ENCODE assay signal across 27 cellular contexts in genomic region chr16:48250520-48251278, GRCh38. TPM values are rescaled to one million over a fixed set of nuclear protein-coding genes. Genes with fewer than 3 reads are reported as not detected.
DNase-seq lines count a peak whose midpoint lies in the region; ATAC-seq, FAIRE-seq and TF ChIP-seq lines count a peak whose summit lies in the region.
"Had no signal": no experiment of that assay in that cellular context is flagged by ENCODE, and none has a peak within 500 bp of the region (broad histone marks: within the 10 kb centered on the region; RNA-seq: fewer than 3 reads in every experiment).

No MANE protein-coding gene starts in this region.

- POLR2A ChIA-PET in GM12878 (lab: Charles Lee), result no interaction called here
- POLR2A ChIA-PET in activated CD4-positive, alpha-beta memory T cell treated with anti-CD3 and anti-CD28 coated beads for 36 hours (lab: Charles Lee), result no interaction called here

- H3K27me3 Mint-ChIP-seq in activated CD4-positive, alpha-beta memory T cell treated with anti-CD3 and anti-CD28 coated beads for 36 hours, result no peaks in the 10 kb centered on the region
- H3K27me3 Mint-ChIP-seq: activated T-cell treated with anti-CD3 and anti-CD28 coated beads, Interleukin-2, amount 50 U/mL, for 24 hours; naive thymus-derived CD8-positive, alpha-beta T cell had no signal

- H3K79me2 ChIP-seq in GM12878 (ENCODE audit: control insufficient read depth, insufficient read depth, low read length), result peaks cover 39% of the 10 kb centered on the region

- no peaks in the 10 kb centered on the region for H3K27me3 ChIP-seq in GM12878 (replicated peaks in 1 of 2; ENCODE audit: control insufficient read depth in 2 of 2, insufficient read depth in 2 of 2, low read length in 1 of 2)
- H3K27me3 ChIP-seq: BLaER1 treated with 17β-estradiol and CSF1 and Interleukin-3, amounts not matched to agents 10 nM and 100 nM; left lung; tibial nerve had no signal

- peak; percentile 31 for FAIRE-seq in G401.6 (lab: Jason Lieb, UNC)
- peak; percentile 23 for FAIRE-seq in GM12878 (lab: Jason Lieb, UNC)
- FAIRE-seq: GM18507 had no signal

- intact Hi-C loops in GM12878 (cut with micrococcal nuclease; ENCODE audit: unreplicated experiment) (no loop called here), left colon (cut with DNase I, micrococcal nuclease) (no loop called here)
- intact Hi-C loops in activated CD4-positive, alpha-beta memory T cell treated with anti-CD3 and anti-CD28 coated beads for 36 hours (cut with micrococcal nuclease), result no loop called here

- H4K20me1 ChIP-seq in GM12878 (ENCODE audit: control insufficient read depth, insufficient read depth), result no peaks in the 10 kb centered on the region

- no peak for ATAC-seq in GM12878
- ATAC-seq in left colon, result peak; percentile 98
- ATAC-seq: left lung; naive thymus-derived CD8-positive, alpha-beta T cell had no signal

- DNase-seq in GM12878 (ENCODE audit: low read depth, low spot score) (no peak), left colon (no peak), midbrain (lab: John Stamatoyannopoulos, UW) (no peak)
- no peak for DNase-seq in stimulated activated naive CD4-positive, alpha-beta T cell (lab: John Stamatoyannopoulos, UW)
- no peak for DNase-seq in activated CD4-positive, alpha-beta memory T cell treated with anti-CD3 and anti-CD28 coated beads for 36 hours
- DNase-seq: ACHN; activated CD4-positive, alpha-beta T cell treated with anti-CD3 and anti-CD28 coated beads for 48 hours; activated naive CD4-positive, alpha-beta T cell; activated T-cell treated with anti-CD3 and anti-CD28 coated beads, Interleukin-2, amount 50 U/mL, for 24 hours; amygdala; cortex of kidney; DND-41; hippocampal formation; KG1; left lung; naive thymus-derived CD8-positive, alpha-beta T cell; NCI-H1436 treated with DMSO at 0.1 percent for 48 hours; stimulated activated CD4-positive, alpha-beta T cell treated with anti-CD3 and anti-CD28 coated beads, Interleukin-2, amount 100 ng/mL, for 24 hours had no signal

- peaks cover 18% of the 10 kb centered on the region for H3K36me3 Mint-ChIP-seq in activated CD4-positive, alpha-beta memory T cell treated with anti-CD3 and anti-CD28 coated beads for 36 hours

- SMC1A ChIA-PET in GM12878 (lab: Charles Lee; ENCODE audit: uncharacterized antibody, unreplicated experiment), result interaction anchor here (1.0 kb wide), 1 partner anchor 80 kb away, joined by 4 read pairs; no protein-coding TSS in a partner anchor

- TF ChIP-seq POLR2A in GM12878 (IDR thresholded peaks at IDR 0.05; ENCODE audit: low read depth, low read length), result no peak

- H3K27ac ChIP-seq in 22Rv1 (peak overlapping the region; percentile 68), GM12878 (ENCODE audit: control insufficient read depth, insufficient read depth) (no peak overlapping the region)
- H3K27ac ChIP-seq: BLaER1 treated with 17β-estradiol and CSF1 and Interleukin-3, amounts not matched to agents 10 nM and 100 nM; left lung; RWPE1; tibial nerve had no signal

- in situ Hi-C loops in GM12878 (cut with MboI), result no loop called here

- H3K9ac ChIP-seq in GM12878 (ENCODE audit: control insufficient read depth, insufficient read depth, low read length), result no peak overlapping the region
- H3K9ac ChIP-seq: BLaER1 treated with 17β-estradiol and CSF1 and Interleukin-3, amounts not matched to agents 10 nM and 100 nM had no signal

- no peak overlapping the region for H3K27ac Mint-ChIP-seq in activated CD4-positive, alpha-beta memory T cell treated with anti-CD3 and anti-CD28 coated beads for 36 hours
- H3K27ac Mint-ChIP-seq: activated T-cell treated with anti-CD3 and anti-CD28 coated beads, Interleukin-2, amount 50 U/mL, for 24 hours; T-helper 1 cell treated with Interleukin-12 subunit alpha and Interleukin-12 subunit beta and Interleukin-4 antibody, amounts not matched to agents 30 μg/mL and 1 μg/mL, for 36 hours had no signal

- H3K4me3 ChIP-seq in GM12878, result no peak overlapping the region
- H3K4me3 ChIP-seq: BLaER1 treated with 17β-estradiol and CSF1 and Interleukin-3, amounts not matched to agents 10 nM and 100 nM; HAP-1; left lung; tibial nerve had no signal

- no peaks in the 10 kb centered on the region for H3K9me3 ChIP-seq in GM12878 (replicated peaks; ENCODE audit: control insufficient read depth, insufficient read depth, low read length)
- H3K9me3 ChIP-seq: BLaER1 treated with 17β-estradiol and CSF1 and Interleukin-3, amounts not matched to agents 10 nM and 100 nM; HAP-1; left lung; tibial nerve had no signal

- no peak for TF ChIP-seq EP300 in GM12878 (IDR thresholded peaks at IDR 0.05; ENCODE audit: borderline replicate concordance in 1 of 2, control insufficient read depth in 1 of 2, low read depth in 2 of 2, low read length in 2 of 2)

- TF ChIP-seq CTCF in 22Rv1 (IDR thresholded peaks at IDR 0.05), result no peak
- no peak for TF ChIP-seq CTCF in GM12878 (IDR thresholded peaks at IDR 0.05 in 2 of 3, conservative IDR thresholded peaks at IDR 0.05 in 1 of 3; ENCODE audit: control insufficient read depth in 2 of 3, extremely low read depth in 1 of 3, insufficient read depth in 1 of 3, low read depth in 3 of 3, low read length in 3 of 3)

- TF ChIP-seq RAD21 in GM12878 (IDR thresholded peaks at IDR 0.05; ENCODE audit: insufficient read depth, low read depth, low read length), result no peak

- no peaks in the 10 kb centered on the region for H3K9me3 Mint-ChIP-seq in activated CD4-positive, alpha-beta memory T cell treated with anti-CD3 and anti-CD28 coated beads for 36 hours
- H3K9me3 Mint-ChIP-seq: activated T-cell treated with anti-CD3 and anti-CD28 coated beads, Interleukin-2, amount 50 U/mL, for 24 hours; naive thymus-derived CD8-positive, alpha-beta T cell; T-helper 1 cell treated with Interleukin-12 subunit alpha and Interleukin-12 subunit beta and Interleukin-4 antibody, amounts not matched to agents 30 μg/mL and 1 μg/mL, for 36 hours had no signal

- RAD21 ChIA-PET in GM12878 (lab: Charles Lee; ENCODE audit: unreplicated experiment), result no interaction called here

- no peak overlapping the region; the same call in 1 of the 2 replicates for H3K4me2 ChIP-seq in GM12878 (ENCODE audit: control insufficient read depth, insufficient read depth)
- H3K4me2 ChIP-seq: BLaER1 treated with 17β-estradiol and CSF1 and Interleukin-3, amounts not matched to agents 10 nM and 100 nM had no signal

- no peak overlapping the region for H2AFZ ChIP-seq in GM12878 (ENCODE audit: control insufficient read depth, low read depth, low read length)

- H3K36me3 ChIP-seq in GM12878 (ENCODE audit: control insufficient read depth in 2 of 2, insufficient read depth in 2 of 2, low read length in 1 of 2), result peaks cover 0 to 7% of the 10 kb centered on the region in 2 experiments; a peak in 2 of 4 replicates

- H3K4me1 ChIP-seq in GM12878 (ENCODE audit: control insufficient read depth, insufficient read depth, low read length), result no peaks in the 10 kb centered on the region

- 98% methylated on average over 5 of the region's 5 CpGs for WGBS in GM12878 (ENCODE audit: insufficient coverage, insufficient replicate concordance, low lambda C conversion rate, missing lambda C conversion rate)

- BruUV-seq in GM12878 (replicated peaks; lab: Mats Ljungman, UMichigan), result no TSS peak

- H3K4me3 Mint-ChIP-seq in activated CD4-positive, alpha-beta memory T cell treated with anti-CD3 and anti-CD28 coated beads for 36 hours, result no peak overlapping the region
- H3K4me3 Mint-ChIP-seq: activated T-cell treated with anti-CD3 and anti-CD28 coated beads, Interleukin-2, amount 50 U/mL, for 24 hours; T-helper 1 cell treated with Interleukin-12 subunit alpha and Interleukin-12 subunit beta and Interleukin-4 antibody, amounts not matched to agents 30 μg/mL and 1 μg/mL, for 36 hours had no signal

- peaks cover 32% of the 10 kb centered on the region for H3K4me1 Mint-ChIP-seq in activated CD4-positive, alpha-beta memory T cell treated with anti-CD3 and anti-CD28 coated beads for 36 hours (ENCODE audit: low read depth)

- CTCF ChIA-PET in GM12878 (lab: Yijun Ruan, JAX), result interaction anchor here (1.0 to 2.1 kb wide), 4 partner anchors 16 to 373 kb away, joined by 3 to 8 read pairs (median 3); no protein-coding TSS in a partner anchor
- CTCF ChIA-PET in activated CD4-positive, alpha-beta memory T cell treated with anti-CD3 and anti-CD28 coated beads for 36 hours (lab: Charles Lee), result interaction anchor here (1.9 kb wide), 1 partner anchor 373 kb away, joined by 7 read pairs; no protein-coding TSS in a partner anchor

RNA-seq across cellular contexts. Expression of gene ABCC11, which starts 3.4 kb away (rescaled TPM):
- total RNA-seq in GM12878 (2013; cell fraction: nucleolus; rRNA removed), result 0.31 TPM in 1 of 2 replicates, not detected in the other
- total RNA-seq in GM12878 (2014; rRNA removed) (not detected in 2 replicates), GM12878 (2014; rRNA removed; fragmentation: Illumina TruSeq; extraction: Trizol) (not detected in 2 replicates), GM12878 (2021) (not detected in 2 replicates), left colon (under 1 TPM; 0.34 to 0.61 TPM)
- not detected for polyA plus RNA-seq in GM12878 (2011; ENCODE audit: low read depth)
- polyA plus RNA-seq in GM12878 (2011; rRNA removed) (0.01 and 0.04 TPM in 2 replicates), GM12878 (2014; fragmentation: Illumina TruSeq; extraction: Trizol) (0.15 TPM in 1 of 2 replicates, not detected in the other), GM12878 (2014; fragmentation: Nextera tagmentation; extraction: Ambion mirVana) (not detected), GM12878 (2014; rRNA removed) (not detected in 2 replicates), GM12878 (2016; fragmentation: Nextera tagmentation; extraction: Ambion mirVana) (under 1 TPM; 0.05 to 0.20 TPM)
- polyA plus RNA-seq in GM12878 (2011; cell fraction: cytosol; rRNA removed), result 0.02 and 0.25 TPM in 2 replicates
- 0.06 and 0.10 TPM in 2 replicates for polyA plus RNA-seq in GM12878 (2011; cell fraction: nucleus; rRNA removed)
- not detected in 2 replicates for polyA plus RNA-seq in GM12878 (2012)
- not detected in 2 replicates for polyA minus RNA-seq in GM12878 (2011; rRNA and poly(A)+ RNA removed)
- not detected in 2 replicates for polyA minus RNA-seq in GM12878 (2011; cell fraction: cytosol; rRNA and poly(A)+ RNA removed)
- polyA minus RNA-seq in GM12878 (2011; cell fraction: nucleus; rRNA and poly(A)+ RNA removed), result not detected in 2 replicates
- total RNA-seq in activated CD4-positive, alpha-beta memory T cell treated with anti-CD3 and anti-CD28 coated beads for 36 hours, result under 1 TPM; 0.15 to 0.33 TPM
- total RNA-seq: NCI-H460, tibial nerve had no signal

RNA-seq across cellular contexts. Expression of gene LONP2, which starts 6.6 kb away (rescaled TPM):
- total RNA-seq in GM12878 (2013; cell fraction: nucleolus; rRNA removed), result 86.3 and 91.1 TPM in 2 replicates
- total RNA-seq in GM12878 (2014; rRNA removed) (31.5 and 34.4 TPM in 2 replicates), GM12878 (2014; rRNA removed; fragmentation: Illumina TruSeq; extraction: Trizol) (36.3 and 38.2 TPM in 2 replicates), GM12878 (2021) (43.8 and 44.8 TPM in 2 replicates), left colon (10 to 100 TPM; 62.8 to 64.1 TPM)
- polyA plus RNA-seq in GM12878 (2011; ENCODE audit: low read depth), result 15.8 TPM
- polyA plus RNA-seq in GM12878 (2011; rRNA removed) (45.0 and 55.0 TPM in 2 replicates), GM12878 (2014; fragmentation: Illumina TruSeq; extraction: Trizol) (30.4 and 30.5 TPM in 2 replicates), GM12878 (2014; fragmentation: Nextera tagmentation; extraction: Ambion mirVana) (10 to 100 TPM in 1 of 2 experiments, 1 to 10 TPM in 1; 8.3 to 10.1 TPM), GM12878 (2014; rRNA removed) (26.4 and 28.7 TPM in 2 replicates), GM12878 (2016; fragmentation: Nextera tagmentation; extraction: Ambion mirVana) (10 to 100 TPM; 44.2 to 48.0 TPM)
- 22.9 and 25.4 TPM in 2 replicates for polyA plus RNA-seq in GM12878 (2011; cell fraction: cytosol; rRNA removed)
- polyA plus RNA-seq in GM12878 (2011; cell fraction: nucleus; rRNA removed), result 33.0 and 37.3 TPM in 2 replicates
- 20.2 and 28.0 TPM in 2 replicates for polyA plus RNA-seq in GM12878 (2012)
- 69.2 and 83.0 TPM in 2 replicates for polyA minus RNA-seq in GM12878 (2011; rRNA and poly(A)+ RNA removed)
- polyA minus RNA-seq in GM12878 (2011; cell fraction: cytosol; rRNA and poly(A)+ RNA removed), result 29.3 and 30.3 TPM in 2 replicates
- 33.5 and 42.2 TPM in 2 replicates for polyA minus RNA-seq in GM12878 (2011; cell fraction: nucleus; rRNA and poly(A)+ RNA removed)
- 10 to 100 TPM; 56.6 to 56.8 TPM for total RNA-seq in activated CD4-positive, alpha-beta memory T cell treated with anti-CD3 and anti-CD28 coated beads for 36 hours
